In genomic region chr17:36183001-36183810, GRCh38 we compare ENCODE assay signal across 9 cellular contexts. TPM values are rescaled to one million over a fixed set of nuclear protein-coding genes. Genes with fewer than 3 reads are reported as not detected.
DNase-seq lines count a peak whose midpoint lies in the region; ATAC-seq lines count a peak whose summit lies in the region.
"Had no signal": no experiment of that assay in that cellular context is flagged by ENCODE, and none has a peak within 500 bp of the region (broad histone marks: within the 10 kb centered on the region; RNA-seq: fewer than 3 reads in every experiment).

No MANE protein-coding gene starts in this region.

- H3K36me3 Mint-ChIP-seq in activated naive CD8-positive, alpha-beta T cell treated with anti-CD3 and anti-CD28 coated beads, Interleukin-2, amount 50 U/mL, for 24 hours (ENCODE audit: low read depth), result no peaks in the 10 kb centered on the region
- no peaks in the 10 kb centered on the region for H3K36me3 Mint-ChIP-seq in T-helper 2 cell treated with Interferon-gamma antibody and Interleukin-4, amounts not matched to agents 5 μg/mL and 100 μg/mL, for 36 hours (ENCODE audit: low read depth)
- H3K36me3 Mint-ChIP-seq: activated naive CD4-positive, alpha-beta T cell treated with anti-CD3 and anti-CD28 coated beads, Interleukin-2, amount 50 U/mL, for 72 hours had no signal

- H3K27ac ChIP-seq in HUES64 (ENCODE audit: low read depth, low read length) (no peak overlapping the region), rectal smooth muscle tissue (ENCODE audit: low read depth, low read length) (no peak overlapping the region)

- H3K27ac Mint-ChIP-seq in activated naive CD8-positive, alpha-beta T cell treated with anti-CD3 and anti-CD28 coated beads, Interleukin-2, amount 50 U/mL, for 24 hours, result no peak overlapping the region
- H3K27ac Mint-ChIP-seq in T-helper 2 cell treated with Interferon-gamma antibody and Interleukin-4, amounts not matched to agents 5 μg/mL and 100 μg/mL, for 36 hours, result no peak overlapping the region
- H3K27ac Mint-ChIP-seq: activated naive CD4-positive, alpha-beta T cell treated with anti-CD3 and anti-CD28 coated beads, Interleukin-2, amount 50 U/mL, for 72 hours had no signal

- H3K4me1 Mint-ChIP-seq in activated naive CD8-positive, alpha-beta T cell treated with anti-CD3 and anti-CD28 coated beads, Interleukin-2, amount 50 U/mL, for 24 hours, result peaks cover 20% of the 10 kb centered on the region
- no peaks in the 10 kb centered on the region for H3K4me1 Mint-ChIP-seq in T-helper 2 cell treated with Interferon-gamma antibody and Interleukin-4, amounts not matched to agents 5 μg/mL and 100 μg/mL, for 36 hours (ENCODE audit: low read depth)

- no peaks in the 10 kb centered on the region for H3K9me3 Mint-ChIP-seq in activated naive CD8-positive, alpha-beta T cell treated with anti-CD3 and anti-CD28 coated beads, Interleukin-2, amount 50 U/mL, for 24 hours
- no peaks in the 10 kb centered on the region for H3K9me3 Mint-ChIP-seq in T-helper 2 cell treated with Interferon-gamma antibody and Interleukin-4, amounts not matched to agents 5 μg/mL and 100 μg/mL, for 36 hours
- H3K9me3 Mint-ChIP-seq: activated naive CD4-positive, alpha-beta T cell treated with anti-CD3 and anti-CD28 coated beads, Interleukin-2, amount 50 U/mL, for 72 hours had no signal

- no peaks in the 10 kb centered on the region for H3K9me3 ChIP-seq in HUES64 (ENCODE audit: insufficient read depth, low read depth, low read length)

- intact Hi-C loops in left ventricle myocardium superior (cut with micrococcal nuclease), result no loop called here

- H3K36me3 ChIP-seq in HUES64 (ENCODE audit: insufficient read depth, low read length) (no peaks in the 10 kb centered on the region), rectal smooth muscle tissue (ENCODE audit: control insufficient read depth, insufficient read depth, low read length) (no peaks in the 10 kb centered on the region)

- peak overlapping the region; percentile 47 for H3K4me3 ChIP-seq in HUES64 (ENCODE audit: low read length)
- peak overlapping the region; percentile 57 for H3K4me3 ChIP-seq in rectal smooth muscle tissue (ENCODE audit: low read length)

- peaks cover 27% of the 10 kb centered on the region for H3K27me3 ChIP-seq in HUES64 (ENCODE audit: insufficient read depth, low read length)
- H3K27me3 ChIP-seq in rectal smooth muscle tissue (ENCODE audit: control insufficient read depth, insufficient read depth, low read length), result peaks cover 3% of the 10 kb centered on the region

- 1% methylated on average over 68 of the region's 72 CpGs for WGBS in HUES64

- H3K4me3 Mint-ChIP-seq in activated naive CD8-positive, alpha-beta T cell treated with anti-CD3 and anti-CD28 coated beads, Interleukin-2, amount 50 U/mL, for 24 hours, result peak overlapping the region; percentile 61
- H3K4me3 Mint-ChIP-seq in T-helper 2 cell treated with Interferon-gamma antibody and Interleukin-4, amounts not matched to agents 5 μg/mL and 100 μg/mL, for 36 hours, result no peak overlapping the region

- H3K9ac ChIP-seq in HUES64 (ENCODE audit: low read depth, low read length), result peak overlapping the region; percentile 38; the same call in 1 of the 2 replicates
- H3K9ac ChIP-seq in rectal smooth muscle tissue (ENCODE audit: low read length), result no peak overlapping the region

- no peaks in the 10 kb centered on the region for H3K4me1 ChIP-seq in HUES64 (ENCODE audit: insufficient read depth, low read length)
- no peaks in the 10 kb centered on the region for H3K4me1 ChIP-seq in rectal smooth muscle tissue (ENCODE audit: control insufficient read depth, insufficient read depth, low read length)

- ATAC-seq in activated naive CD8-positive, alpha-beta T cell treated with anti-CD3 and anti-CD28 coated beads, Interleukin-2, amount 50 U/mL, for 24 hours, result peak; percentile 27
- ATAC-seq in left ventricle myocardium superior (peak; percentile 97), GM21528 (IDR thresholded peaks at IDR 0.05; ENCODE audit: low FRiP score, unreplicated experiment) (no peak)

- H3K27me3 Mint-ChIP-seq in activated naive CD8-positive, alpha-beta T cell treated with anti-CD3 and anti-CD28 coated beads, Interleukin-2, amount 50 U/mL, for 24 hours, result peaks cover 61% of the 10 kb centered on the region
- peaks cover 47% of the 10 kb centered on the region for H3K27me3 Mint-ChIP-seq in T-helper 2 cell treated with Interferon-gamma antibody and Interleukin-4, amounts not matched to agents 5 μg/mL and 100 μg/mL, for 36 hours (ENCODE audit: low read depth)

- peak; percentile 22 for DNase-seq in activated CD4-positive, alpha-beta T cell treated with anti-CD3 and anti-CD28 coated beads for 48 hours
- no peak for DNase-seq in activated CD4-positive, alpha-beta T cell treated with anti-CD3 and anti-CD28 coated beads for 1 hour
- no peak for DNase-seq in activated naive CD8-positive, alpha-beta T cell treated with anti-CD3 and anti-CD28 coated beads, Interleukin-2, amount 50 U/mL, for 24 hours
- DNase-seq in left ventricle myocardium superior, result peak; percentile 83
- DNase-seq in T-helper 2 cell treated with Interferon-gamma antibody and Interleukin-4, amounts not matched to agents 5 μg/mL and 100 μg/mL, for 36 hours (ENCODE audit: low spot score), result no peak

RNA-seq across cellular contexts. Expression of gene TBC1D3B, which starts 6.8 kb away (rescaled TPM):
- polyA plus RNA-seq in HUES64 (2013, experiment 1 of 2), result 1.3 TPM
- 0.89 TPM for polyA plus RNA-seq in HUES64 (2013, experiment 2 of 2)
- total RNA-seq in left ventricle myocardium superior, result 2.8 TPM

RNA-seq across cellular contexts. Expression of gene CCL3L1, which starts 13.4 kb away (rescaled TPM):
- polyA plus RNA-seq in HUES64 (2013, experiment 1 of 2), result not detected
- not detected for polyA plus RNA-seq in HUES64 (2013, experiment 2 of 2)
- total RNA-seq in left ventricle myocardium superior, result not detected

RNA-seq across cellular contexts. Expression of gene CCL4L2, which starts 27.7 kb away (rescaled TPM):
- not detected for polyA plus RNA-seq in HUES64 (2013, experiment 1 of 2)
- not detected for polyA plus RNA-seq in HUES64 (2013, experiment 2 of 2)
- not detected for total RNA-seq in left ventricle myocardium superior

Comparison
In these comparisons a context has a peak if more than half of its experiments do, and no peak if none do; other contexts are left out.
1. DNase-seq: peak in activated CD4-positive, alpha-beta T cell treated with anti-CD3 and anti-CD28 coated beads for 48 hours (single experiment) and left ventricle myocardium superior (single experiment); none in activated CD4-positive, alpha-beta T cell treated with anti-CD3 and anti-CD28 coated beads for 1 hour (single experiment), activated naive CD8-positive, alpha-beta T cell treated with anti-CD3 and anti-CD28 coated beads, Interleukin-2, amount 50 U/mL, for 24 hours (single experiment) and T-helper 2 cell treated with Interferon-gamma antibody and Interleukin-4, amounts not matched to agents 5 μg/mL and 100 μg/mL, for 36 hours (single experiment).